1 cellular context compared by ENCODE assay signal in genomic region chr13:99256709-99257108, GRCh38.
TF ChIP-seq lines count a peak whose summit lies in the region.

No MANE protein-coding gene starts in this region.

TF ChIP-seq in K562, 482 proteins besides CTCF, POLR2A, EP300 and RAD21:
- TF ChIP-seq CEBPB (tag; IDR thresholded peaks at IDR 0.05) (0 out of 2 replicates have a peak, but pooled peaks have one; percentile 13), CEBPG (CRISPR knock-in tag; IDR thresholded peaks at IDR 0.05) (peak; percentile 54; the same call in 1 of the 2 replicates), CEBPG (tag; conservative IDR thresholded peaks at IDR 0.05 in 1 of 2, IDR thresholded peaks at IDR 0.05 in 1 of 2) (peak in 1 of 2 experiments; percentile 64; a peak in 2 of 4 replicates), DIDO1 (tag; IDR thresholded peaks at IDR 0.05; ENCODE audit: low read depth) (no peak), CREB3L1 (IDR thresholded peaks at IDR 0.05; ENCODE audit: borderline replicate concordance, low read depth) (no peak), YY1 (IDR thresholded peaks at IDR 0.05; ENCODE audit: borderline replicate concordance in 1 of 3, control insufficient read depth in 1 of 3, extremely low read depth in 1 of 3, insufficient read depth in 3 of 3, insufficient read length in 1 of 3, insufficient replicate concordance in 2 of 3, low read depth in 1 of 3, low read length in 2 of 3) (no peak)
